In the genomic region with DNA sequence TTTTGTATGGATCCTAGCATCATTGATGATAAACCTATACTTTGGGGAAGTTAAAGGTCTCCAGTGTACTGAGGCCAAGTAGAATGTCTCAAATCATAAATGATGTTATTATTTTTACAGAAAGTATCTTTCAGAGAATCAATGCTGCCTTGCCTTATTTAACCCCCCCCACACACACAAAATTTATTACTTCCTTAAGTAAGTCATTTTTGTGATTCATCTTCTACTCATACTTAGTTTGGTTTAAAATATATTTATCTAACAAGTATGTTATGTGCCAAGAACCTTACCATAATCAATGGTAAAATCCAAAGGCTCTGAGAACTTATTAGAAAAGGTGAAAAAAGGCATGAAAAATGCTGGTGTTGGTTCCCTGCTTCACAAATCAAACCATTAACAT, we compare ENCODE assay signal across 1 cellular context.
TF ChIP-seq lines count a peak whose summit lies in the region.

No MANE protein-coding gene starts in this region.

TF ChIP-seq in WTC11, 78 proteins besides CTCF, POLR2A, EP300 and RAD21:
- TF ChIP-seq, protein P1, sequence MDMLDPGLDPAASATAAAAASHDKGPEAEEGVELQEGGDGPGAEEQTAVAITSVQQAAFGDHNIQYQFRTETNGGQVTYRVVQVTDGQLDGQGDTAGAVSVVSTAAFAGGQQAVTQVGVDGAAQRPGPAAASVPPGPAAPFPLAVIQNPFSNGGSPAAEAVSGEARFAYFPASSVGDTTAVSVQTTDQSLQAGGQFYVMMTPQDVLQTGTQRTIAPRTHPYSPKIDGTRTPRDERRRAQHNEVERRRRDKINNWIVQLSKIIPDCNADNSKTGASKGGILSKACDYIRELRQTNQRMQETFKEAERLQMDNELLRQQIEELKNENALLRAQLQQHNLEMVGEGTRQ (CRISPR knock-in tag; IDR thresholded peaks at IDR 0.05), result no peak
- TF ChIP-seq NR3C1 (CRISPR knock-in tag; conservative IDR thresholded peaks at IDR 0.05; ENCODE audit: low read depth), result no peak
- no peak for TF ChIP-seq ZNF219 (CRISPR knock-in tag; IDR thresholded peaks at IDR 0.05; ENCODE audit: borderline replicate concordance)
- no peak for TF ChIP-seq KAT7 (CRISPR knock-in tag; IDR thresholded peaks at IDR 0.05; ENCODE audit: borderline replicate concordance)
- TF ChIP-seq TP53 (CRISPR knock-in tag; IDR thresholded peaks at IDR 0.05), result no peak
